ENCODE assay signal across 8 cellular contexts in genomic region chr1:42657981-42658879, GRCh38. TPM values are rescaled to one million over a fixed set of nuclear protein-coding genes. Genes with fewer than 3 reads are reported as not detected.
DNase-seq lines count a peak whose midpoint lies in the region; ATAC-seq and TF ChIP-seq lines count a peak whose summit lies in the region.

PPIH (plus strand) TSS chr1:42658423; CDS start chr1:42658447, 24 bp downstream.

- POLR2A ChIA-PET in activated B cell treated with CpG ODN at 0.5 μM for 24 hours (lab: Charles Lee): interaction anchor here (0.7 to 2.6 kb wide), 12 partner anchors 11 to 992 kb away, joined by 3 to 82 read pairs (median 4); partner anchors contain the start of genes C1orf50, CCDC30, KDM4A and P3H1

- CTCF ChIA-PET in activated B cell treated with CpG ODN at 0.5 μM for 24 hours (lab: Charles Lee): interaction anchor here (0.6 kb wide), 2 partner anchors 32 to 1417 kb away, joined by 3 to 4 read pairs; no protein-coding TSS in a partner anchor

- ATAC-seq in GM18909 (IDR thresholded peaks at IDR 0.05; ENCODE audit: poor library complexity, unreplicated experiment) (peak; percentile 96), HG03175 (IDR thresholded peaks at IDR 0.05; ENCODE audit: unreplicated experiment) (peak; percentile 96), activated B cell treated with CpG ODN at 0.5 μM for 24 hours (ENCODE audit: low read depth) (peak; percentile 99)

- H3K27ac Mint-ChIP-seq in activated B cell treated with CpG ODN at 0.5 μM for 24 hours (peak within 1 kb of the TSS; percentile 85), immature natural killer cell (peak within 1 kb of the TSS; percentile 90 to 98 (median 97))

- H3K9me3 Mint-ChIP-seq in activated B cell treated with CpG ODN at 0.5 μM for 24 hours (no peaks in the 10 kb centered on the region), immature natural killer cell (no peaks in the 10 kb centered on the region)

- TF ChIP-seq CTCF in AG09309 (IDR thresholded peaks at IDR 0.05; ENCODE audit: control insufficient read depth, insufficient read depth, low read depth, low read length, missing control alignments) (no peak), activated B cell treated with CpG ODN at 0.5 μM for 24 hours (IDR thresholded peaks at IDR 0.05) (no peak)

- H3K4me3 Mint-ChIP-seq in activated B cell treated with CpG ODN at 0.5 μM for 24 hours (peak within 1 kb of the TSS; percentile 95), immature natural killer cell (peak within 1 kb of the TSS; percentile 98 to 100 (median 99))

- peaks cover 35% of the 10 kb centered on the region for H3K4me1 Mint-ChIP-seq in activated B cell treated with CpG ODN at 0.5 μM for 24 hours
- peaks cover 36 to 50% of the 10 kb centered on the region in 2 donors for H3K4me1 Mint-ChIP-seq in immature natural killer cell

- peak; percentile 47 for DNase-seq in AG09309 (ENCODE audit: low read depth)
- peak; percentile 95 for DNase-seq in NCI-H345 (lab: John Stamatoyannopoulos, UW)
- DNase-seq in activated B cell treated with CpG ODN at 0.5 μM for 24 hours: peak; percentile 87
- peak; percentile 24 to 97 (median 92) for DNase-seq in caudate nucleus (lab: John Stamatoyannopoulos, UW)
- DNase-seq in immature natural killer cell: peak; percentile 90 to 91 (median 91)
- peak; percentile 74 for DNase-seq in smooth muscle cell of the brain vasculature (ENCODE audit: low read depth, low spot score)

- intact Hi-C loops in activated B cell treated with CpG ODN at 0.5 μM for 24 hours (cut with micrococcal nuclease): loop anchor here (1.0 to 5.0 kb wide), 4 partner anchors 24 to 321 kb away; partner anchors contain the start of genes C1orf50, FOXJ3, P3H1 and PPCS

- peak within 1 kb of the TSS; percentile 93 for H3K4me3 ChIP-seq in AG09309 (ENCODE audit: control insufficient read depth, low read depth, low read length)

- peak within 1 kb of the TSS; percentile 78 for H3K27ac ChIP-seq in caudate nucleus (ENCODE audit: low read depth, low read length)

- no peaks in the 10 kb centered on the region for H3K27me3 Mint-ChIP-seq in activated B cell treated with CpG ODN at 0.5 μM for 24 hours
- peaks cover 0 to 7% (median 2%) of the 10 kb centered on the region in 3 donors for H3K27me3 Mint-ChIP-seq in immature natural killer cell (ENCODE audit: low read depth in 3 of 3)

- H3K36me3 Mint-ChIP-seq in activated B cell treated with CpG ODN at 0.5 μM for 24 hours (ENCODE audit: low read depth): peaks cover 39% of the 10 kb centered on the region
- H3K36me3 Mint-ChIP-seq in immature natural killer cell: peaks cover 3 to 21% (median 7%) of the 10 kb centered on the region in 3 donors

RNA-seq across cellular contexts. Expression of gene PPIH, which starts in this region (rescaled TPM):
- 64.1 and 65.1 TPM in 2 replicates for total RNA-seq in activated B cell treated with CpG ODN at 0.5 μM for 24 hours
- 100 to 1,000 TPM in 1 of 3 donors, 10 to 100 TPM in 2; 52.1 to 102 (median 80.7) TPM for polyA plus RNA-seq in immature natural killer cell

Comparison
In these comparisons a context has a peak if more than half of its experiments do, and no peak if none do; other contexts are left out.
1. Peak in every context shown above with its lines: DNase-seq, ATAC-seq, H3K4me3 ChIP-seq and H3K27ac ChIP-seq.